1 cellular context compared by ENCODE assay signal in the genomic region with DNA sequence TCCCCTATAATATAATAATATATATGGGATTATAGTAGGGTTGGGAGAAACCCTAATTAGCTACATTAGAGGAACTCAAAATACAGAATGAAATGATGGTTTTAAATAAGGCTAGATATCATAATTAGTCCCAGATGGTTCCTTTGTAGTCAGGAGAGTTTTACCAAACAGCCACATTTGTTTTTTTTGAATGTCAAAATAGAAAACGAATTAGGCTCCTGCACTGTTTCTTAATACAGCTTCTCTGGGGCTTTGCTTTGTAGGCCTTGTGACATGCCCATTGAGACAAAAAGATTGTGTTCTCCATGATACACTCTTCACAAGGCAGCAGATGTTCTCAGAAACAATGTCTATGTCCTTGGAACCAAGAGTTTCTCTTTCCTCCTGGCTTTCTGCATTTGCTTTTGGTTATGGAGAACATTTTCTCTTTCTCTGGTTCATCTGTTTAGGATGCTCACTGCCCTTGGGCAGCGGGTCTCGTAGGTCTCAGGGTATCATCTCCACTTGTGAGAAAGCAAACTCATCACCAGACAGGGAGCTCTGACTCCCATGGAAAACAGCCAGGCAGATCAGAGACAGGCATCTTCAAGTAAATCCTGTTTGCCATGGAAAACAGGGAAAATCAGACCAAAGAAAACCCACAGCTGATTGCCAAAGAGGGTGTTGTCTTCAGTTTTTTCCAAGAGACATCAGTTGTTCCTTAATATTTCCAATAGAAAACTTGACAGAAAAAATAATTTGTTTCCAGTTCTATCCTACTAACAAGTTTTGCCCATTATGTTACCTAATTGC.
TF ChIP-seq lines count a peak whose summit lies in the region.

No MANE protein-coding gene starts in this region.

TF ChIP-seq in IMR-90, 13 proteins besides CTCF, POLR2A, EP300 and RAD21:
- no peak for TF ChIP-seq CHD1 (IDR thresholded peaks at IDR 0.05; ENCODE audit: low read depth, low read length)
- TF ChIP-seq CEBPB (IDR thresholded peaks at IDR 0.05; ENCODE audit: low read depth, low read length), result no peak
